Comparison of ENCODE assay signal across 16 cellular contexts in the genomic region with DNA sequence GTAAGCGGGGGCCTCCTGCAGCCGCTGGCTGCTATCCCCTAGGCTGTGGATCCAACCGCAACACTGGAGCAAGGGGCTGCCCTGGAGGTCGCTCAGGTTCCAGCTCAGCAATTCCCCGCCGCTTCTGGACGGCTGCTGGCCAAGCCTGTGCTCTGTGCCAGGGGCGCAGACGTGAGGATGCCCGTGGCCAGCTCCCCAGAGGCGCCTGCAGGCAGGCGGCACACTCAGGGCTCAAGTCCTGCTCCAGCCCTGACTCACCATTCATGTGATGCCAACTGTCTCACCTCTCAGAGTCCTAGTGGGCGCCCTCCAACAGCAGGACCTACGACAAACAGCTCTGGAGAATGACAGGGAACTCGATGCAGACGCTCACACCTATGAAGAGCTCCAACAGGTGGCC. TPM values are rescaled to one million over a fixed set of nuclear protein-coding genes. Genes with fewer than 3 reads are reported as not detected.
DNase-seq lines count a peak whose midpoint lies in the region; ATAC-seq and TF ChIP-seq lines count a peak whose summit lies in the region.
"Had no signal": no experiment of that assay in that cellular context is flagged by ENCODE, and none has a peak within 500 bp of the region (broad histone marks: within the 10 kb centered on the region; RNA-seq: fewer than 3 reads in every experiment).

No MANE protein-coding gene starts in this region.

- intact Hi-C loops in activated CD4-positive, alpha-beta T cell treated with anti-CD3 and anti-CD28 coated beads, Interleukin-2, amount 10 ng/mL, durations not matched to agents 24 days and 14 days (cut with micrococcal nuclease) = no loop called here
- intact Hi-C loops in lower lobe of right lung (cut with DNase I) (no loop called here), stomach (cut with DNase I; ENCODE audit: low total_unique reads) (no loop called here)

- 88 to 92% (median 89%) methylated on average over 8 to 16 of the region's 16 CpGs for WGBS in stomach, 5 donors

- ATAC-seq in lower lobe of right lung (no peak), GM21390 (IDR thresholded peaks at IDR 0.05; ENCODE audit: unreplicated experiment) (no peak), GM21526 (IDR thresholded peaks at IDR 0.05; ENCODE audit: low FRiP score, unreplicated experiment) (no peak)
- ATAC-seq: activated CD4-positive, alpha-beta T cell treated with anti-CD3 and anti-CD28 coated beads for 36 hours had no signal

- peak overlapping the region; percentile 55 for H3K27ac Mint-ChIP-seq in activated CD4-positive, alpha-beta T cell treated with anti-CD3 and anti-CD28 coated beads, Interleukin-2, amount 10 ng/mL, durations not matched to agents 7 days and 5 days
- H3K27ac Mint-ChIP-seq in activated CD4-positive, alpha-beta T cell treated with anti-CD3 and anti-CD28 coated beads, Interleukin-2, amount 10 ng/mL, durations not matched to agents 24 days and 14 days = no peak overlapping the region
- H3K27ac Mint-ChIP-seq: activated CD4-positive, alpha-beta T cell treated with anti-CD3 and anti-CD28 coated beads for 36 hours had no signal

- no peaks in the 10 kb centered on the region for H3K9me3 Mint-ChIP-seq in activated CD4-positive, alpha-beta T cell treated with anti-CD3 and anti-CD28 coated beads, Interleukin-2, amount 10 ng/mL, durations not matched to agents 7 days and 5 days
- no peaks in the 10 kb centered on the region for H3K9me3 Mint-ChIP-seq in activated CD4-positive, alpha-beta T cell treated with anti-CD3 and anti-CD28 coated beads, Interleukin-2, amount 10 ng/mL, durations not matched to agents 24 days and 14 days

- H3K4me1 Mint-ChIP-seq in activated CD4-positive, alpha-beta T cell treated with anti-CD3 and anti-CD28 coated beads, Interleukin-2, amount 10 ng/mL, durations not matched to agents 7 days and 5 days = no peaks in the 10 kb centered on the region
- no peaks in the 10 kb centered on the region for H3K4me1 Mint-ChIP-seq in activated CD4-positive, alpha-beta T cell treated with anti-CD3 and anti-CD28 coated beads, Interleukin-2, amount 10 ng/mL, durations not matched to agents 24 days and 14 days

- H3K36me3 ChIP-seq in lower lobe of right lung (no peaks in the 10 kb centered on the region), stomach (peaks cover 7 to 45% (median 25%) of the 10 kb centered on the region in 4 donors)

- H3K4me3 ChIP-seq in epithelial cell of proximal tubule (ENCODE audit: low read depth, low read length) (no peak overlapping the region), lower lobe of right lung (no peak overlapping the region), stomach (no peak overlapping the region)
- H3K4me3 ChIP-seq: SK-N-MC had no signal

- POLR2A ChIA-PET in activated CD4-positive, alpha-beta T cell treated with anti-CD3 and anti-CD28 coated beads, Interleukin-2, amount 10 ng/mL, durations not matched to agents 7 days and 5 days (lab: Charles Lee) = no interaction called here

- H3K27ac ChIP-seq in lower lobe of right lung = no peak overlapping the region
- peak overlapping the region in 4 of 5 donors; percentile 32 to 63 (median 55) for H3K27ac ChIP-seq in stomach
- H3K27ac ChIP-seq: 22Rv1, SK-N-MC had no signal

- no peak for DNase-seq in activated CD4-positive, alpha-beta T cell treated with anti-CD3 and anti-CD28 coated beads, Interleukin-2, amount 10 ng/mL, durations not matched to agents 7 days and 5 days
- no peak for DNase-seq in activated CD4-positive, alpha-beta T cell treated with anti-CD3 and anti-CD28 coated beads, Interleukin-2, amount 10 ng/mL, durations not matched to agents 24 days and 14 days
- DNase-seq in epithelial cell of proximal tubule (ENCODE audit: low read depth) (no peak), lower lobe of right lung (peak; percentile 41), stomach (no peak), D341Med (ENCODE audit: low spot score) (no peak)
- DNase-seq: activated CD4-positive, alpha-beta T cell treated with anti-CD3 and anti-CD28 coated beads for 36 hours; DMS153; NCI-H2081 treated with DMSO at 0.1 percent for 48 hours; NCI-H526 treated with DMSO at 0.1 percent for 48 hours; stimulated activated CD4-positive, alpha-beta T cell treated with anti-CD3 and anti-CD28 coated beads, Interleukin-4, amount 100 ng/mL, for 4 hours; trophoblast cell had no signal

- CTCF ChIA-PET in activated CD4-positive, alpha-beta T cell treated with anti-CD3 and anti-CD28 coated beads, Interleukin-2, amount 10 ng/mL, durations not matched to agents 7 days and 5 days (lab: Charles Lee) = interaction anchor here (0.6 to 2.1 kb wide), 3 partner anchors 8 to 79 kb away, joined by 3 to 10 read pairs (median 6); no protein-coding TSS in a partner anchor

- no peaks in the 10 kb centered on the region for H3K9me3 ChIP-seq in lower lobe of right lung
- no peaks in the 10 kb centered on the region for H3K9me3 ChIP-seq in stomach

- TF ChIP-seq POLR2A in stomach (IDR thresholded peaks at IDR 0.05) = no peak

- no peaks in the 10 kb centered on the region for H3K27me3 ChIP-seq in lower lobe of right lung (ENCODE audit: low read depth)
- H3K27me3 ChIP-seq in stomach = no peaks in the 10 kb centered on the region

- H3K4me1 ChIP-seq in lower lobe of right lung = peaks cover 9% of the 10 kb centered on the region
- peaks cover 11 to 68% (median 41%) of the 10 kb centered on the region in 4 donors for H3K4me1 ChIP-seq in stomach

- no peaks in the 10 kb centered on the region for H3K27me3 Mint-ChIP-seq in activated CD4-positive, alpha-beta T cell treated with anti-CD3 and anti-CD28 coated beads, Interleukin-2, amount 10 ng/mL, durations not matched to agents 7 days and 5 days
- H3K27me3 Mint-ChIP-seq in activated CD4-positive, alpha-beta T cell treated with anti-CD3 and anti-CD28 coated beads, Interleukin-2, amount 10 ng/mL, durations not matched to agents 24 days and 14 days = no peaks in the 10 kb centered on the region
- H3K27me3 Mint-ChIP-seq: activated CD4-positive, alpha-beta T cell treated with anti-CD3 and anti-CD28 coated beads for 36 hours had no signal

- no peak for TF ChIP-seq EP300 in stomach (IDR thresholded peaks at IDR 0.05)

- no peak overlapping the region for H3K4me3 Mint-ChIP-seq in activated CD4-positive, alpha-beta T cell treated with anti-CD3 and anti-CD28 coated beads, Interleukin-2, amount 10 ng/mL, durations not matched to agents 7 days and 5 days
- H3K4me3 Mint-ChIP-seq in activated CD4-positive, alpha-beta T cell treated with anti-CD3 and anti-CD28 coated beads, Interleukin-2, amount 10 ng/mL, durations not matched to agents 24 days and 14 days = no peak overlapping the region
- H3K4me3 Mint-ChIP-seq: activated CD4-positive, alpha-beta T cell treated with anti-CD3 and anti-CD28 coated beads for 36 hours had no signal

- no peaks in the 10 kb centered on the region for H3K36me3 Mint-ChIP-seq in activated CD4-positive, alpha-beta T cell treated with anti-CD3 and anti-CD28 coated beads, Interleukin-2, amount 10 ng/mL, durations not matched to agents 7 days and 5 days (ENCODE audit: low read depth)
- H3K36me3 Mint-ChIP-seq in activated CD4-positive, alpha-beta T cell treated with anti-CD3 and anti-CD28 coated beads, Interleukin-2, amount 10 ng/mL, durations not matched to agents 24 days and 14 days (ENCODE audit: low read depth) = no peaks in the 10 kb centered on the region

- TF ChIP-seq CTCF in epithelial cell of proximal tubule (conservative IDR thresholded peaks at IDR 0.05; ENCODE audit: low read depth, low read length) = peak; percentile 5
- no peak for TF ChIP-seq CTCF in lower lobe of right lung (IDR thresholded peaks at IDR 0.05)
- no peak for TF ChIP-seq CTCF in stomach (IDR thresholded peaks at IDR 0.05)

RNA-seq across cellular contexts. Expression of a gene that starts 31.6 kb away (rescaled TPM):
- total RNA-seq in activated CD4-positive, alpha-beta T cell treated with anti-CD3 and anti-CD28 coated beads, Interleukin-2, amount 10 ng/mL, durations not matched to agents 7 days and 5 days = 1 to 10 TPM; 7.4 to 8.0 TPM
- 9.0 and 9.8 TPM in 2 replicates for total RNA-seq in activated CD4-positive, alpha-beta T cell treated with anti-CD3 and anti-CD28 coated beads, Interleukin-2, amount 10 ng/mL, durations not matched to agents 24 days and 14 days
- total RNA-seq in epithelial cell of proximal tubule (8.1 and 9.7 TPM in 2 replicates), lower lobe of right lung (3.0 TPM), stomach (10 to 100 TPM in 1 of 5 donors, 1 to 10 TPM in 4; 1.2 to 36.2 (median 6.4) TPM)
- 1 to 10 TPM; 4.3 to 6.4 (median 5.2) TPM for polyA plus RNA-seq in stomach
